ENCODE assay signal across 8 cellular contexts in the genomic region with DNA sequence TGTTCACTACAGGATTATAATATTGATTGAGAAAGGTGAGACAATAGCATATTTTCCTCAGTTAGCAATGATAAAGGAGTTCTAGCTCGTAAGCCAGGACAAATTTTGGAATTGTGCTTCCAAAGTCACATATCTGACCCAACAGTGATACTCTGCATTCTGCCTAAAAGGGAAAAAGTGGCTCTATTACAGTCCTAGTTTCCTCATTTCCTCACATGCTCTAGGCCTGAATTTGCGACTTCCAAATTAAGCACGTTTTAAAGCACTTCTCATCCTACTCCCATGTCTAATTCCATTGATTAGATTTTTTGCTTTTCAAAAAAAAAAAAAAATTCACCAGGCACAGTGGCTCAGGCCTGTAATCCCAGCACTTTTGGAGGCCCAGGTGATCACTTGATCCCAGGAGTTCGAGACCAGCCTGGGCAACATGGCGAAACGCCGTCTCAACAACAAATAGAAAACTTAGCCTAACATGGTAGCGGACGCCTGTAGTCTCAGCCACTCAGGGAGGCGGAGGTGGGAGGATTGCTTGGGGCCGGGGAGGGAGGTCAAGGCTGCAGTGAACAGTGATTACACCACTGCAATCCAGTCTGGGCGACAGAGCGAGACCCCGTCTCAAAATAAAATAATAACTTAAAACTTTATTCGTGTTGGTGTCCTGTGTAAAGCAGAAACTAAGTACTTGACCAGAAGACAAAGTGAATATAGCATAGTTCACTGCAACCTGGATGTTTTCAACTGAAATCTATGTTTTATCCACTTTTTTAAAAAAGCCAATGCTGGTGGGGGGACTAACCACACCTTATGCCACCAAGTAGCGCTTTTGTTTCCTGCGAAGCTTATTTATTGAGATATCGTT. TPM values are rescaled to one million over a fixed set of nuclear protein-coding genes. Genes with fewer than 3 reads are reported as not detected.
DNase-seq lines count a peak whose midpoint lies in the region; ATAC-seq, FAIRE-seq and TF ChIP-seq lines count a peak whose summit lies in the region.

No MANE protein-coding gene starts in this region.

- DNase-seq in T-helper 1 cell (no peak), RCC 7860 (ENCODE audit: low spot score) (peak; percentile 41), epithelial cell of proximal tubule (ENCODE audit: low read depth) (no peak), trophoblast cell (peak; percentile 10 to 36), hepatic stellate cell (ENCODE audit: low spot score) (no peak), posterior vena cava (ENCODE audit: low spot score) (no peak)

- H3K18ac ChIP-seq in trophoblast cell (ENCODE audit: low read length) = no peak overlapping the region

- H3K23ac ChIP-seq in trophoblast cell (ENCODE audit: low read length) = no peak overlapping the region

- no peaks in the 10 kb centered on the region for H3K9me3 Mint-ChIP-seq in T-helper 1 cell treated with Interleukin-12 subunit alpha and Interleukin-12 subunit beta and Interleukin-4 antibody, amounts not matched to agents 30 μg/mL and 1 μg/mL, for 36 hours

- H3K27me3 ChIP-seq in trophoblast cell (ENCODE audit: insufficient read depth, low read length) = no peaks in the 10 kb centered on the region

- H3K36me3 ChIP-seq in trophoblast cell (ENCODE audit: control insufficient read depth in 1 of 2, insufficient read depth in 2 of 2, low read length in 2 of 2) = peaks cover 0 to 1% of the 10 kb centered on the region in 2 experiments

- H3K27ac ChIP-seq in trophoblast cell (ENCODE audit: low read depth, low read length) = peak overlapping the region; percentile 93

- peak overlapping the region; percentile 72 for H3K4ac ChIP-seq in trophoblast cell (ENCODE audit: low read depth, low read length)

- intact Hi-C loops in posterior vena cava (cut with DNase I) = no loop called here

- peak overlapping the region; percentile 99 for H3K4me3 Mint-ChIP-seq in T-helper 1 cell treated with Interleukin-12 subunit alpha and Interleukin-12 subunit beta and Interleukin-4 antibody, amounts not matched to agents 30 μg/mL and 1 μg/mL, for 36 hours

- H4K8ac ChIP-seq in trophoblast cell (ENCODE audit: low read depth, low read length) = no peak overlapping the region

- ATAC-seq in GM19035 (IDR thresholded peaks at IDR 0.05; ENCODE audit: unreplicated experiment) = no peak

- H3K4me3 ChIP-seq in epithelial cell of proximal tubule (ENCODE audit: low read depth, low read length) (peak overlapping the region; percentile 99), trophoblast cell (ENCODE audit: low read depth, low read length) (peak overlapping the region; percentile 5)

- no peak for TF ChIP-seq CTCF in epithelial cell of proximal tubule (conservative IDR thresholded peaks at IDR 0.05; ENCODE audit: low read depth, low read length)

- no peak overlapping the region for H2AK5ac ChIP-seq in trophoblast cell (ENCODE audit: low read length)

- peaks cover 3% of the 10 kb centered on the region in 2 experiments for H3K4me1 ChIP-seq in trophoblast cell (ENCODE audit: control insufficient read depth in 1 of 2, insufficient read depth in 2 of 2, low read length in 2 of 2)

- no peak overlapping the region for H4K12ac ChIP-seq in trophoblast cell (ENCODE audit: low read depth, low read length)

- H3K79me2 ChIP-seq in trophoblast cell (ENCODE audit: control insufficient read depth, insufficient read depth, low read length, poor library complexity) = peaks cover 12% of the 10 kb centered on the region

- H2AFZ ChIP-seq in trophoblast cell (ENCODE audit: insufficient read depth, low read length, poor library complexity) = no peak overlapping the region

- peak overlapping the region; percentile 75 for H3K9ac ChIP-seq in trophoblast cell (ENCODE audit: low read length)

- peaks cover 2% of the 10 kb centered on the region for H3K36me3 Mint-ChIP-seq in T-helper 1 cell treated with Interleukin-12 subunit alpha and Interleukin-12 subunit beta and Interleukin-4 antibody, amounts not matched to agents 30 μg/mL and 1 μg/mL, for 36 hours (ENCODE audit: low read depth)

- H3K14ac ChIP-seq in trophoblast cell (ENCODE audit: low read length) = no peak overlapping the region

- peaks cover 28% of the 10 kb centered on the region for H3K4me1 Mint-ChIP-seq in T-helper 1 cell treated with Interleukin-12 subunit alpha and Interleukin-12 subunit beta and Interleukin-4 antibody, amounts not matched to agents 30 μg/mL and 1 μg/mL, for 36 hours (ENCODE audit: low read depth)

- H2BK5ac ChIP-seq in trophoblast cell (ENCODE audit: low read depth, low read length, poor library complexity) = no peak overlapping the region

- H2BK12ac ChIP-seq in trophoblast cell (ENCODE audit: low read length) = no peak overlapping the region

- peaks cover 13% of the 10 kb centered on the region for H3K79me1 ChIP-seq in trophoblast cell (ENCODE audit: low read length)

- no peaks in the 10 kb centered on the region for H3K27me3 Mint-ChIP-seq in T-helper 1 cell treated with Interleukin-12 subunit alpha and Interleukin-12 subunit beta and Interleukin-4 antibody, amounts not matched to agents 30 μg/mL and 1 μg/mL, for 36 hours (ENCODE audit: low read depth)

- FAIRE-seq in RCC 7860 (lab: Jason Lieb, UNC) = no peak

- peak overlapping the region; percentile 99 for H3K27ac Mint-ChIP-seq in T-helper 1 cell treated with Interleukin-12 subunit alpha and Interleukin-12 subunit beta and Interleukin-4 antibody, amounts not matched to agents 30 μg/mL and 1 μg/mL, for 36 hours

- peaks cover 2% of the 10 kb centered on the region for H3K9me3 ChIP-seq in trophoblast cell (ENCODE audit: insufficient read depth, low read depth, low read length)

- WGBS in trophoblast cell (ENCODE audit: extremely low coverage, insufficient coverage, insufficient read length) = no CpG with 5 or more reads among the region's 18 CpGs

- no peak overlapping the region for H4K91ac ChIP-seq in trophoblast cell (ENCODE audit: low read depth, low read length)

- H2BK120ac ChIP-seq in trophoblast cell (ENCODE audit: insufficient read depth, low read length, poor library complexity) = no peak overlapping the region

- H3K4me2 ChIP-seq in trophoblast cell (ENCODE audit: low read length) = peak overlapping the region; percentile 92

RNA-seq across cellular contexts. Expression of a gene that starts 1.5 kb away (rescaled TPM):
- total RNA-seq in epithelial cell of proximal tubule = 10.3 and 12.3 TPM in 2 replicates
- 16.3 and 16.4 TPM in 2 replicates for polyA plus RNA-seq in trophoblast cell (2013)
- total RNA-seq in posterior vena cava = 10 to 100 TPM; 13.7 to 16.6 TPM

RNA-seq across cellular contexts. Expression of a gene that starts 13.2 kb away (rescaled TPM):
- total RNA-seq in epithelial cell of proximal tubule = 29.4 and 54.3 TPM in 2 replicates
- polyA plus RNA-seq in trophoblast cell (2013) = 86.5 and 91.1 TPM in 2 replicates
- total RNA-seq in posterior vena cava = 10 to 100 TPM; 32.8 to 36.5 TPM

Comparison
In these comparisons a context has a peak if more than half of its experiments do, and no peak if none do; other contexts are left out.
1. DNase-seq: peak in RCC 7860 (single experiment) and trophoblast cell (2 of 2); none in T-helper 1 cell (0 of 5), epithelial cell of proximal tubule (single experiment), hepatic stellate cell (single experiment) and posterior vena cava (single experiment).